In genomic region chr1:31912839-31913239, GRCh38 we compare ENCODE assay signal across 13 cellular contexts. TPM values are rescaled to one million over a fixed set of nuclear protein-coding genes. Genes with fewer than 3 reads are reported as not detected.
DNase-seq lines count a peak whose midpoint lies in the region; ATAC-seq lines count a peak whose summit lies in the region.
"Had no signal": no experiment of that assay in that cellular context is flagged by ENCODE, and none has a peak within 500 bp of the region (broad histone marks: within the 10 kb centered on the region; RNA-seq: fewer than 3 reads in every experiment).

No MANE protein-coding gene starts in this region.

- no peaks in the 10 kb centered on the region for H3K9me3 Mint-ChIP-seq in activated CD4-positive, alpha-beta T cell treated with anti-CD3 and anti-CD28 coated beads, Interleukin-2, amount 10 ng/mL, durations not matched to agents 24 days and 14 days
- H3K9me3 Mint-ChIP-seq in activated CD4-positive, alpha-beta memory T cell treated with anti-CD3 and anti-CD28 coated beads for 36 hours, result no peaks in the 10 kb centered on the region
- no peaks in the 10 kb centered on the region for H3K9me3 Mint-ChIP-seq in stimulated activated memory B cell treated with anti-CD40 and anti-IgM and Interleukin-4, amounts not matched to agents 10 μg/mL and 1 μg/mL and 100 μg/mL, for 72 hours

- no peak overlapping the region for H3K4me2 ChIP-seq in neuronal stem cell (ENCODE audit: insufficient read depth, low read length, poor library complexity, severe bottlenecking)

- no peak overlapping the region for H2BK120ac ChIP-seq in neuronal stem cell (ENCODE audit: low read depth, low read length)

- peaks cover 5% of the 10 kb centered on the region for H3K79me1 ChIP-seq in neuronal stem cell (ENCODE audit: low read depth, low read length)

- no peaks in the 10 kb centered on the region for H3K9me3 ChIP-seq in neuronal stem cell (replicated peaks in 1 of 2; ENCODE audit: control insufficient read depth in 2 of 2, insufficient read depth in 1 of 2, low read depth in 1 of 2, low read length in 2 of 2)
- H3K9me3 ChIP-seq: vagina had no signal

- H3K36me3 Mint-ChIP-seq in activated CD4-positive, alpha-beta T cell treated with anti-CD3 and anti-CD28 coated beads, Interleukin-2, amount 10 ng/mL, durations not matched to agents 24 days and 14 days (ENCODE audit: low read depth), result peaks cover 75% of the 10 kb centered on the region
- peaks cover 62% of the 10 kb centered on the region for H3K36me3 Mint-ChIP-seq in activated CD4-positive, alpha-beta memory T cell treated with anti-CD3 and anti-CD28 coated beads for 36 hours
- H3K36me3 Mint-ChIP-seq in stimulated activated memory B cell treated with anti-CD40 and anti-IgM and Interleukin-4, amounts not matched to agents 10 μg/mL and 1 μg/mL and 100 μg/mL, for 72 hours, result peaks cover 48% of the 10 kb centered on the region

- H2BK15ac ChIP-seq in neuronal stem cell (ENCODE audit: low read length), result no peak overlapping the region

- no peak overlapping the region for H2AFZ ChIP-seq in neuronal stem cell (ENCODE audit: low read length)

- H3K27me3 Mint-ChIP-seq in activated CD4-positive, alpha-beta T cell treated with anti-CD3 and anti-CD28 coated beads, Interleukin-2, amount 10 ng/mL, durations not matched to agents 24 days and 14 days, result no peaks in the 10 kb centered on the region
- H3K27me3 Mint-ChIP-seq in activated CD4-positive, alpha-beta memory T cell treated with anti-CD3 and anti-CD28 coated beads for 36 hours, result no peaks in the 10 kb centered on the region
- H3K27me3 Mint-ChIP-seq in stimulated activated memory B cell treated with anti-CD40 and anti-IgM and Interleukin-4, amounts not matched to agents 10 μg/mL and 1 μg/mL and 100 μg/mL, for 72 hours, result no peaks in the 10 kb centered on the region

- no peak overlapping the region for H2AK5ac ChIP-seq in neuronal stem cell (ENCODE audit: low read depth, low read length)

- peak; percentile 61 for ATAC-seq in HG03432 (IDR thresholded peaks at IDR 0.05; ENCODE audit: unreplicated experiment)
- peak; percentile 83 for ATAC-seq in stimulated activated memory B cell treated with anti-CD40 and anti-IgM and Interleukin-4, amounts not matched to agents 10 μg/mL and 1 μg/mL and 100 μg/mL, for 72 hours

- POLR2A ChIA-PET in activated CD4-positive, alpha-beta memory T cell treated with anti-CD3 and anti-CD28 coated beads for 36 hours (lab: Charles Lee), result interaction anchor here (0.8 to 2.5 kb wide), 10 partner anchors 9 to 45 kb away, joined by 3 to 10 read pairs (median 5); partner anchors contain the start of gene PTP4A2

- H3K4ac ChIP-seq in neuronal stem cell (ENCODE audit: low read length), result no peak overlapping the region

- H3K27ac Mint-ChIP-seq in activated CD4-positive, alpha-beta T cell treated with anti-CD3 and anti-CD28 coated beads, Interleukin-2, amount 10 ng/mL, durations not matched to agents 24 days and 14 days, result peak overlapping the region; percentile 84
- peak overlapping the region; percentile 42 for H3K27ac Mint-ChIP-seq in activated CD4-positive, alpha-beta memory T cell treated with anti-CD3 and anti-CD28 coated beads for 36 hours
- H3K27ac Mint-ChIP-seq in stimulated activated memory B cell treated with anti-CD40 and anti-IgM and Interleukin-4, amounts not matched to agents 10 μg/mL and 1 μg/mL and 100 μg/mL, for 72 hours, result peak overlapping the region; percentile 71

- H4K91ac ChIP-seq in neuronal stem cell (ENCODE audit: low read depth, low read length, poor library complexity), result no peak overlapping the region

- WGBS in neuronal stem cell (ENCODE audit: extremely low coverage in 2 of 2, insufficient read length in 2 of 2, insufficient replicate concordance in 1 of 2), 2 donors, result no CpG with 5 or more reads among the region's 1 CpG

- no peak overlapping the region for H3K18ac ChIP-seq in neuronal stem cell (ENCODE audit: low read length)

- H3K4me1 Mint-ChIP-seq in activated CD4-positive, alpha-beta T cell treated with anti-CD3 and anti-CD28 coated beads, Interleukin-2, amount 10 ng/mL, durations not matched to agents 24 days and 14 days, result peaks cover 55% of the 10 kb centered on the region
- peaks cover 57% of the 10 kb centered on the region for H3K4me1 Mint-ChIP-seq in activated CD4-positive, alpha-beta memory T cell treated with anti-CD3 and anti-CD28 coated beads for 36 hours (ENCODE audit: low read depth)
- peaks cover 48% of the 10 kb centered on the region for H3K4me1 Mint-ChIP-seq in stimulated activated memory B cell treated with anti-CD40 and anti-IgM and Interleukin-4, amounts not matched to agents 10 μg/mL and 1 μg/mL and 100 μg/mL, for 72 hours

- intact Hi-C loops in activated CD4-positive, alpha-beta T cell treated with anti-CD3 and anti-CD28 coated beads, Interleukin-2, amount 10 ng/mL, durations not matched to agents 24 days and 14 days (cut with micrococcal nuclease), result loop anchor here (5.0 kb wide), 1 partner anchor 41 kb away; no protein-coding TSS in a partner anchor
- intact Hi-C loops in activated CD4-positive, alpha-beta memory T cell treated with anti-CD3 and anti-CD28 coated beads for 36 hours (cut with micrococcal nuclease), result loop anchor here (1.0 kb wide), 2 partner anchors 15 to 43 kb away; no protein-coding TSS in a partner anchor

- no peaks in the 10 kb centered on the region for H3K4me1 ChIP-seq in neuronal stem cell (ENCODE audit: control insufficient read depth in 2 of 2, insufficient read depth in 1 of 2, low read depth in 1 of 2, low read length in 2 of 2)

- H3K4me3 Mint-ChIP-seq in activated CD4-positive, alpha-beta T cell treated with anti-CD3 and anti-CD28 coated beads, Interleukin-2, amount 10 ng/mL, durations not matched to agents 24 days and 14 days, result peak overlapping the region; percentile 36
- H3K4me3 Mint-ChIP-seq in activated CD4-positive, alpha-beta memory T cell treated with anti-CD3 and anti-CD28 coated beads for 36 hours, result no peak overlapping the region
- no peak overlapping the region for H3K4me3 Mint-ChIP-seq in stimulated activated memory B cell treated with anti-CD40 and anti-IgM and Interleukin-4, amounts not matched to agents 10 μg/mL and 1 μg/mL and 100 μg/mL, for 72 hours

- CTCF ChIA-PET in activated CD4-positive, alpha-beta memory T cell treated with anti-CD3 and anti-CD28 coated beads for 36 hours (lab: Charles Lee), result interaction anchor here (0.6 to 6.3 kb wide), 9 partner anchors 11 to 504 kb away, joined by 3 to 37 read pairs (median 4); partner anchors contain the start of genes PTP4A2 and SPOCD1

- H3K4me3 ChIP-seq in neuronal stem cell (ENCODE audit: low read length in 2 of 2), result no peak overlapping the region
- H3K4me3 ChIP-seq: vagina had no signal

- no peak overlapping the region for H2BK12ac ChIP-seq in neuronal stem cell (ENCODE audit: low read length)

- H2BK5ac ChIP-seq in neuronal stem cell (ENCODE audit: low read length), result no peak overlapping the region

- no peak overlapping the region for H3K23ac ChIP-seq in neuronal stem cell (ENCODE audit: low read depth, low read length, poor library complexity)

- H3K36me3 ChIP-seq in neuronal stem cell (replicated peaks in 1 of 2; ENCODE audit: control insufficient read depth in 2 of 2, insufficient read depth in 2 of 2, low read length in 2 of 2), result peaks cover 10 to 92% of the 10 kb centered on the region in 2 donors

- H3K27ac ChIP-seq in neuronal stem cell (replicated peaks; ENCODE audit: low read length), result no peak overlapping the region
- H3K27ac ChIP-seq: vagina had no signal

- no peak overlapping the region for H3K14ac ChIP-seq in neuronal stem cell (ENCODE audit: low read length)

- no peak overlapping the region for H4K8ac ChIP-seq in neuronal stem cell (ENCODE audit: low read depth, low read length)

- no peak overlapping the region for H3K9ac ChIP-seq in neuronal stem cell (ENCODE audit: low read depth, low read length, poor library complexity)

- DNase-seq in activated CD4-positive, alpha-beta T cell treated with anti-CD3 and anti-CD28 coated beads, Interleukin-2, amount 10 ng/mL, durations not matched to agents 24 days and 14 days, result no peak
- DNase-seq in activated CD4-positive, alpha-beta T cell treated with anti-CD3 and anti-CD28 coated beads for 1 hour, result no peak
- DNase-seq in activated CD4-positive, alpha-beta memory T cell treated with anti-CD3 and anti-CD28 coated beads for 36 hours, result no peak
- DNase-seq in SKM-1 (lab: John Stamatoyannopoulos, UW; ENCODE audit: unreplicated experiment) (no peak), NCI-H446 treated with DMSO at 0.1 percent for 48 hours (lab: John Stamatoyannopoulos, UW) (no peak), neuronal stem cell (ENCODE audit: low spot score) (no peak)
- DNase-seq: activated naive CD4-positive, alpha-beta T cell treated with Interleukin-2 at 50 U/mL for 16 hours; GF-D8; mammary epithelial cell; NCI-H1092 treated with DMSO at 0.1 percent for 48 hours had no signal

- no peaks in the 10 kb centered on the region for H3K27me3 ChIP-seq in neuronal stem cell (ENCODE audit: control insufficient read depth in 3 of 3, insufficient read depth in 3 of 3, low read depth in 1 of 3, low read length in 3 of 3)
- H3K27me3 ChIP-seq: vagina had no signal

RNA-seq across cellular contexts. Expression of gene PTP4A2, which starts 25.3 kb away (rescaled TPM):
- total RNA-seq in activated CD4-positive, alpha-beta T cell treated with anti-CD3 and anti-CD28 coated beads, Interleukin-2, amount 10 ng/mL, durations not matched to agents 24 days and 14 days, result 363 and 390 TPM in 2 replicates
- total RNA-seq in activated CD4-positive, alpha-beta memory T cell treated with anti-CD3 and anti-CD28 coated beads for 36 hours, result 100 to 1,000 TPM; 275 to 285 TPM
- 306 TPM for polyA plus RNA-seq in neuronal stem cell (2013, experiment 1 of 2)
- polyA plus RNA-seq in neuronal stem cell (2013, experiment 2 of 2), result 334 TPM
